In the genomic region with DNA sequence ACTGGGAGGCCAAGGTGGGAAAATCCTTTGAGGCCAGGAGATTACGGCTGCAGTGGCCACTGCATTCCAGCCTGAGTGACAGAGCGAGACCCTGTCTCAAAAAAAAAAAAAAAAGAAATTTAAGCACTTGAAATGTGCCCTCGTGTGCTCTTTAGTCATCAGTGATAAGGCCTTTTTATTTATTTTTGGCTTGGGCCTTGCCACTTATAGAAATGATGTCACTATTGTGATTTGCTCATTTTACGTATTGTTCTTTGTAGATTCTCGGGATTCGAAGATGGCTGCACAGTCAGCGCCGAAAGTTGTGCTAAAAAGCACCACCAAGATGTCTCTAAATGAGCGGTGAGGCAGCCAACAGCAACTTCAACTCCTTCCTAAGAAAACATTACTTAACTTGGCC, we compare ENCODE assay signal across 1 cellular context.
TF ChIP-seq lines count a peak whose summit lies in the region.

No MANE protein-coding gene starts in this region.

TF ChIP-seq in HEK293, 187 proteins besides CTCF, POLR2A, EP300 and RAD21 (continued from another document):
- TF ChIP-seq, protein P1, sequence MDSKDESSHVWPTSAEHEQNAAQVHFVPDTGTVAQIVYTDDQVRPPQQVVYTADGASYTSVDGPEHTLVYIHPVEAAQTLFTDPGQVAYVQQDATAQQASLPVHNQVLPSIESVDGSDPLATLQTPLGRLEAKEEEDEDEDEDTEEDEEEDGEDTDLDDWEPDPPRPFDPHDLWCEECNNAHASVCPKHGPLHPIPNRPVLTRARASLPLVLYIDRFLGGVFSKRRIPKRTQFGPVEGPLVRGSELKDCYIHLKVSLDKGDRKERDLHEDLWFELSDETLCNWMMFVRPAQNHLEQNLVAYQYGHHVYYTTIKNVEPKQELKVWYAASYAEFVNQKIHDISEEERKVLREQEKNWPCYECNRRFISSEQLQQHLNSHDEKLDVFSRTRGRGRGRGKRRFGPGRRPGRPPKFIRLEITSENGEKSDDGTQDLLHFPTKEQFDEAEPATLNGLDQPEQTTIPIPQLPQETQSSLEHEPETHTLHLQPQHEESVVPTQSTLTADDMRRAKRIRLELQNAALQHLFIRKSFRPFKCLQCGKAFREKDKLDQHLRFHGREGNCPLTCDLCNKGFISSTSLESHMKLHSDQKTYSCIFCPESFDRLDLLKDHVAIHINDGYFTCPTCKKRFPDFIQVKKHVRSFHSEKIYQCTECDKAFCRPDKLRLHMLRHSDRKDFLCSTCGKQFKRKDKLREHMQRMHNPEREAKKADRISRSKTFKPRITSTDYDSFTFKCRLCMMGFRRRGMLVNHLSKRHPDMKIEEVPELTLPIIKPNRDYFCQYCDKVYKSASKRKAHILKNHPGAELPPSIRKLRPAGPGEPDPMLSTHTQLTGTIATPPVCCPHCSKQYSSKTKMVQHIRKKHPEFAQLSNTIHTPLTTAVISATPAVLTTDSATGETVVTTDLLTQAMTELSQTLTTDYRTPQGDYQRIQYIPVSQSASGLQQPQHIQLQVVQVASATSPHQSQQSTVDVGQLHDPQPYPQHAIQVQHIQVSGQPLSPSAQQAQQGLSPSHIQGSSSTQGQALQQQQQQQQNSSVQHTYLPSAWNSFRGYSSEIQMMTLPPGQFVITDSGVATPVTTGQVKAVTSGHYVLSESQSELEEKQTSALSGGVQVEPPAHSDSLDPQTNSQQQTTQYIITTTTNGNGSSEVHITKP (tag by site-specific recombination; IDR thresholded peaks at IDR 0.05) = no peak
- no peak for TF ChIP-seq ZNF777 (tag by site-specific recombination; IDR thresholded peaks at IDR 0.05; ENCODE audit: borderline replicate concordance)
- no peak for TF ChIP-seq ZNF404 (tag by site-specific recombination; IDR thresholded peaks at IDR 0.05)
- TF ChIP-seq ATF2 (tag by site-specific recombination; IDR thresholded peaks at IDR 0.05; ENCODE audit: low read depth) = peak; percentile 65
- TF ChIP-seq ZNF692 (tag by site-specific recombination; IDR thresholded peaks at IDR 0.05) = 0 out of 2 replicates have a peak, but pooled peaks have one; percentile 24
- no peak for TF ChIP-seq ZXDB (tag by site-specific recombination; IDR thresholded peaks at IDR 0.05)
- no peak for TF ChIP-seq ZNF747 (tag by site-specific recombination; IDR thresholded peaks at IDR 0.05)
- no peak for TF ChIP-seq ZNF155 (tag by site-specific recombination; IDR thresholded peaks at IDR 0.05)
- peak; percentile 32; the same call in 1 of the 2 replicates for TF ChIP-seq FEZF1 (tag by site-specific recombination; IDR thresholded peaks at IDR 0.05)
- TF ChIP-seq ZNF660 (tag by site-specific recombination; IDR thresholded peaks at IDR 0.05) = no peak
- TF ChIP-seq ZNF629 (tag by site-specific recombination; IDR thresholded peaks at IDR 0.05) = peak; percentile 60
- TF ChIP-seq ZNF121 (tag by site-specific recombination; IDR thresholded peaks at IDR 0.05) = no peak
- TF ChIP-seq ZBTB7A (tag by site-specific recombination; IDR thresholded peaks at IDR 0.05; ENCODE audit: low read depth) = no peak
- no peak for TF ChIP-seq ZFHX2 (tag by site-specific recombination; conservative IDR thresholded peaks at IDR 0.05)
